In the genomic region with DNA sequence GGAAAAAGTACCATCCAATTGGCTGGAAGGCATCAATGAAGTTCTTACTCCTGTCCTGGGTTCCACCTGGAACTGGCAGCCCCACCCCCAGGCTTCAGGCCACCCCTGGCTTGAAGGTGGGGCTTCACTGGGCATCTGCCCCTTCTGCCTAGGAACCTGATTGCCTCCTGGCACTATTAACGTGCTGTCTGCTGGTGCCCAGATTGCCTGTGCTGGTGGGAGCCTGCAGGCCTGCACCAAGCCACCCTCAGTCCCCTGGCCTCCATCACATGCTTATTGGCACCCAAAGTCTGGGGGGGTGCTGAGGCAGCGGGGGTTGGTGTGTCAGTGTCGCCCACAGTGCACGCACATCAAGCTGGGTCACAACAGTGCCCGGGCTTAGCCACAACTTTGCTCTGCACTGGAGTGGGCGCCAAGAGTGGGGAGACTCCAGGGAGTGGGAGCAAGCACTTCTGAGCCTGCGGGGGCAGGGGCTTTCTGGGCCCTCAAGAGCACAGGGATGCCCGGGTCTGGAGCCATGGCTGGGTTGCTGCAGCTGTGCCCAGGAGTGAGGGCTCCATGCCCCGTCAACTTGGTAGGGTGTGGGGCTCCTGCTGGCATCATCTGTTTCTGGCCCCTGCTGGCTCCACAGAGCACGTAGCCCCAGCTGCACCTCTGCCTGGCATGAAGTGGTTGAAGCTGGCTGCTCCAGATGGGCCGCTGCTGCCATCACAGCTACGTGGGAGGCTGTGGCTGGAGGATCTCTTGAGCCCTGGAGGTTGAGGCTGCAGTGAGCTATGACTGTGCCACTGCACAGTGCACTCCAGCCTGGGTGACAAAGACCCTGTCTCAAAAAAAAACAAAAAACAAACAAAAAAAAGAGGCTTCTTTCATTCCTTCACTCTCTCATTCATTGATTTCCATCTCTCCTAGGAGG, we compare ENCODE assay signal across 9 cellular contexts. TPM values are rescaled to one million over a fixed set of nuclear protein-coding genes. Genes with fewer than 3 reads are reported as not detected.
DNase-seq lines count a peak whose midpoint lies in the region; ATAC-seq and TF ChIP-seq lines count a peak whose summit lies in the region.
"Had no signal": no experiment of that assay in that cellular context is flagged by ENCODE, and none has a peak within 500 bp of the region (broad histone marks: within the 10 kb centered on the region; RNA-seq: fewer than 3 reads in every experiment).

No MANE protein-coding gene starts in this region.

- H3K9me3 ChIP-seq in colonic mucosa (no peaks in the 10 kb centered on the region), mesodermal cell (ENCODE audit: control insufficient read depth, low read length) (no peaks in the 10 kb centered on the region)

- no peak for DNase-seq in stimulated activated naive CD8-positive, alpha-beta T cell treated with anti-CD3 and anti-CD28 coated beads, Interleukin-15, Interleukin-2, amounts not matched to agents 100 U/mL and 50 U/mL, for 24 hours
- DNase-seq in colonic mucosa: no peak
- no peak for DNase-seq in SW480 (ENCODE audit: low spot score)
- no peak for DNase-seq in activated CD4-positive, CD25-positive, alpha-beta regulatory T cell treated with anti-CD3 and anti-CD28 coated beads, Interleukin-2, amount 50 U/mL, for 72 hours
- DNase-seq: CD4-positive, alpha-beta memory T cell had no signal

- peaks cover 6% of the 10 kb centered on the region for H3K36me3 Mint-ChIP-seq in stimulated activated naive CD8-positive, alpha-beta T cell treated with anti-CD3 and anti-CD28 coated beads, Interleukin-15, Interleukin-2, amounts not matched to agents 100 ng/mL and 50 ng/mL, for 24 hours (ENCODE audit: low read depth)

- H3K4me1 ChIP-seq in colonic mucosa (no peaks in the 10 kb centered on the region), mesodermal cell (ENCODE audit: control insufficient read depth, insufficient read depth, low read length, poor library complexity, severe bottlenecking) (peaks cover 5% of the 10 kb centered on the region)

- H3K27ac Mint-ChIP-seq in stimulated activated naive CD8-positive, alpha-beta T cell treated with anti-CD3 and anti-CD28 coated beads, Interleukin-15, Interleukin-2, amounts not matched to agents 100 ng/mL and 50 ng/mL, for 24 hours: peak overlapping the region; percentile 88

- no peaks in the 10 kb centered on the region for H3K27me3 Mint-ChIP-seq in stimulated activated naive CD8-positive, alpha-beta T cell treated with anti-CD3 and anti-CD28 coated beads, Interleukin-15, Interleukin-2, amounts not matched to agents 100 ng/mL and 50 ng/mL, for 24 hours
- H3K27me3 Mint-ChIP-seq: CD4-positive, alpha-beta memory T cell had no signal

- intact Hi-C loops in colonic mucosa (cut with DNase I): no loop called here

- H3K27me3 ChIP-seq in colonic mucosa: no peaks in the 10 kb centered on the region

- no peak overlapping the region for H3K9ac ChIP-seq in colonic mucosa (ENCODE audit: low read depth in 2 of 2, low read length in 2 of 2)

- peak overlapping the region; percentile 59 for H3K27ac ChIP-seq in colonic mucosa
- H3K27ac ChIP-seq in mesodermal cell (ENCODE audit: low read depth, low read length, severe bottlenecking): no peak overlapping the region

- peaks cover 32% of the 10 kb centered on the region for H3K4me1 Mint-ChIP-seq in stimulated activated naive CD8-positive, alpha-beta T cell treated with anti-CD3 and anti-CD28 coated beads, Interleukin-15, Interleukin-2, amounts not matched to agents 100 ng/mL and 50 ng/mL, for 24 hours (ENCODE audit: low read depth)

- H3K4me3 ChIP-seq in colonic mucosa: peak overlapping the region; percentile 9
- peak overlapping the region; percentile 24 for H3K4me3 ChIP-seq in mesodermal cell (ENCODE audit: extremely low read depth, insufficient read depth, low read length, poor library complexity, severe bottlenecking)

- TF ChIP-seq CTCF in colonic mucosa (IDR thresholded peaks at IDR 0.05): no peak

- WGBS in mesodermal cell (ENCODE audit: insufficient coverage in 2 of 2), 2 experiments: 93 to 94% methylated on average over 9 to 11 of the region's 12 CpGs

- peak overlapping the region; percentile 79 for H3K4me3 Mint-ChIP-seq in stimulated activated naive CD8-positive, alpha-beta T cell treated with anti-CD3 and anti-CD28 coated beads, Interleukin-15, Interleukin-2, amounts not matched to agents 100 ng/mL and 50 ng/mL, for 24 hours
- H3K4me3 Mint-ChIP-seq: CD4-positive, alpha-beta memory T cell had no signal

- H3K36me3 ChIP-seq in colonic mucosa: no peaks in the 10 kb centered on the region
- H3K36me3 ChIP-seq in mesodermal cell (ENCODE audit: control insufficient read depth, insufficient read depth, low read length): no peaks in the 10 kb centered on the region

- ATAC-seq in stimulated activated naive CD8-positive, alpha-beta T cell treated with anti-CD3 and anti-CD28 coated beads, Interleukin-15, Interleukin-2, amounts not matched to agents 100 U/mL and 50 U/mL, for 24 hours: no peak
- no peak for ATAC-seq in HG03571 (IDR thresholded peaks at IDR 0.05; ENCODE audit: unreplicated experiment)
- no peak for ATAC-seq in HG03039 (IDR thresholded peaks at IDR 0.05; ENCODE audit: unreplicated experiment)

- no peaks in the 10 kb centered on the region for H3K9me3 Mint-ChIP-seq in stimulated activated naive CD8-positive, alpha-beta T cell treated with anti-CD3 and anti-CD28 coated beads, Interleukin-15, Interleukin-2, amounts not matched to agents 100 ng/mL and 50 ng/mL, for 24 hours

RNA-seq across cellular contexts. Expression of a gene that starts 4.2 kb away (rescaled TPM):
- total RNA-seq in colonic mucosa: 10 to 100 TPM; 22.4 to 30.3 TPM
- 39.4 TPM for polyA plus RNA-seq in mesodermal cell (2013, experiment 1 of 2)
- polyA plus RNA-seq in mesodermal cell (2013, experiment 2 of 2): 36.1 TPM

RNA-seq across cellular contexts. Expression of a gene that starts 16.1 kb away (rescaled TPM):
- total RNA-seq in colonic mucosa: 10 to 100 TPM; 56.6 to 69.7 TPM
- polyA plus RNA-seq in mesodermal cell (2013, experiment 1 of 2): 40.0 TPM
- 35.6 TPM for polyA plus RNA-seq in mesodermal cell (2013, experiment 2 of 2)

RNA-seq across cellular contexts. Expression of a gene that starts 48.4 kb away (rescaled TPM):
- total RNA-seq in colonic mucosa: 1 to 10 TPM; 2.8 to 3.7 TPM
- 10.8 TPM for polyA plus RNA-seq in mesodermal cell (2013, experiment 1 of 2)
- 8.5 TPM for polyA plus RNA-seq in mesodermal cell (2013, experiment 2 of 2)
